1 cellular context compared by ENCODE assay signal in the genomic region with DNA sequence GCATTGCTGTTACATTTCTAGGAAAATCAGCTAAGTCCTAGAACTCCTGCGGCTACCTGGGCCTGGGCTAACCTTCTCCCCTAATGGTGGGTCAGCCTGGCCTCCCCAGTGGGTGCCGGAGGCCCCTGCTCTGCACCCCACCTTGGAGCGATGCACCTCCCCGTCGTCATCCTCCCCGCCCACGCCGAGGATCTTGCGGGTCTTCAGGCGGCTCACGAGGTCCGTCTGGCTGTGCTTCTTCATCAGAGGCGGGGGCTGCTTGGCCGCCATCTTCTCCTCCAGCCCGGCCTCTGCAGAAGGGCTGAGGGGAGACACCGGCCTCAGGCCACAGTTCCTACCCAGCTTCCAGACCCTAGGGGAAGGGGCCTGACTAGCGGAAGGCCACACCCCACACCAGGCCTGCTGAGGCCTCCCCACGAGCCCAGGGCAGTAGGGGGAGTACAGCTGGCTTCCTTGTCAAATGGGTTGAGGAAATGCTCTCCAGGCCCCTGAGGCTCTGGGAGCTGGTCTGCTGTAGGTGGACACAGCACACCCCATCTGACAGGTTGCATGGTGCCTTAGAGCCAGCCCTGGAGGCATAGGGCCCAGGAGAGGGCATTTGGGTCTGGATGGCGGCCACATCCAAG.
TF ChIP-seq lines count a peak whose summit lies in the region.

No MANE protein-coding gene starts in this region.

TF ChIP-seq in H1, 55 proteins besides CTCF, POLR2A, EP300 and RAD21 (continued from another document):
- TF ChIP-seq KDM5A (IDR thresholded peaks at IDR 0.05; ENCODE audit: low read length) (no peak), POLR2AphosphoS5 (IDR thresholded peaks at IDR 0.05; ENCODE audit: low read depth, low read length) (no peak), MAFK (IDR thresholded peaks at IDR 0.05; ENCODE audit: low read depth, low read length) (no peak), BACH1 (IDR thresholded peaks at IDR 0.05; ENCODE audit: low read length) (no peak), RNF2 (IDR thresholded peaks at IDR 0.05; ENCODE audit: borderline replicate concordance, low read depth, low read length, missing control alignments, poor library complexity, severe bottlenecking) (no peak), HDAC2 (IDR thresholded peaks at IDR 0.05; ENCODE audit: borderline replicate concordance in 1 of 2, low read depth in 2 of 2, low read length in 2 of 2) (no peak)
- TF ChIP-seq, protein P1, sequence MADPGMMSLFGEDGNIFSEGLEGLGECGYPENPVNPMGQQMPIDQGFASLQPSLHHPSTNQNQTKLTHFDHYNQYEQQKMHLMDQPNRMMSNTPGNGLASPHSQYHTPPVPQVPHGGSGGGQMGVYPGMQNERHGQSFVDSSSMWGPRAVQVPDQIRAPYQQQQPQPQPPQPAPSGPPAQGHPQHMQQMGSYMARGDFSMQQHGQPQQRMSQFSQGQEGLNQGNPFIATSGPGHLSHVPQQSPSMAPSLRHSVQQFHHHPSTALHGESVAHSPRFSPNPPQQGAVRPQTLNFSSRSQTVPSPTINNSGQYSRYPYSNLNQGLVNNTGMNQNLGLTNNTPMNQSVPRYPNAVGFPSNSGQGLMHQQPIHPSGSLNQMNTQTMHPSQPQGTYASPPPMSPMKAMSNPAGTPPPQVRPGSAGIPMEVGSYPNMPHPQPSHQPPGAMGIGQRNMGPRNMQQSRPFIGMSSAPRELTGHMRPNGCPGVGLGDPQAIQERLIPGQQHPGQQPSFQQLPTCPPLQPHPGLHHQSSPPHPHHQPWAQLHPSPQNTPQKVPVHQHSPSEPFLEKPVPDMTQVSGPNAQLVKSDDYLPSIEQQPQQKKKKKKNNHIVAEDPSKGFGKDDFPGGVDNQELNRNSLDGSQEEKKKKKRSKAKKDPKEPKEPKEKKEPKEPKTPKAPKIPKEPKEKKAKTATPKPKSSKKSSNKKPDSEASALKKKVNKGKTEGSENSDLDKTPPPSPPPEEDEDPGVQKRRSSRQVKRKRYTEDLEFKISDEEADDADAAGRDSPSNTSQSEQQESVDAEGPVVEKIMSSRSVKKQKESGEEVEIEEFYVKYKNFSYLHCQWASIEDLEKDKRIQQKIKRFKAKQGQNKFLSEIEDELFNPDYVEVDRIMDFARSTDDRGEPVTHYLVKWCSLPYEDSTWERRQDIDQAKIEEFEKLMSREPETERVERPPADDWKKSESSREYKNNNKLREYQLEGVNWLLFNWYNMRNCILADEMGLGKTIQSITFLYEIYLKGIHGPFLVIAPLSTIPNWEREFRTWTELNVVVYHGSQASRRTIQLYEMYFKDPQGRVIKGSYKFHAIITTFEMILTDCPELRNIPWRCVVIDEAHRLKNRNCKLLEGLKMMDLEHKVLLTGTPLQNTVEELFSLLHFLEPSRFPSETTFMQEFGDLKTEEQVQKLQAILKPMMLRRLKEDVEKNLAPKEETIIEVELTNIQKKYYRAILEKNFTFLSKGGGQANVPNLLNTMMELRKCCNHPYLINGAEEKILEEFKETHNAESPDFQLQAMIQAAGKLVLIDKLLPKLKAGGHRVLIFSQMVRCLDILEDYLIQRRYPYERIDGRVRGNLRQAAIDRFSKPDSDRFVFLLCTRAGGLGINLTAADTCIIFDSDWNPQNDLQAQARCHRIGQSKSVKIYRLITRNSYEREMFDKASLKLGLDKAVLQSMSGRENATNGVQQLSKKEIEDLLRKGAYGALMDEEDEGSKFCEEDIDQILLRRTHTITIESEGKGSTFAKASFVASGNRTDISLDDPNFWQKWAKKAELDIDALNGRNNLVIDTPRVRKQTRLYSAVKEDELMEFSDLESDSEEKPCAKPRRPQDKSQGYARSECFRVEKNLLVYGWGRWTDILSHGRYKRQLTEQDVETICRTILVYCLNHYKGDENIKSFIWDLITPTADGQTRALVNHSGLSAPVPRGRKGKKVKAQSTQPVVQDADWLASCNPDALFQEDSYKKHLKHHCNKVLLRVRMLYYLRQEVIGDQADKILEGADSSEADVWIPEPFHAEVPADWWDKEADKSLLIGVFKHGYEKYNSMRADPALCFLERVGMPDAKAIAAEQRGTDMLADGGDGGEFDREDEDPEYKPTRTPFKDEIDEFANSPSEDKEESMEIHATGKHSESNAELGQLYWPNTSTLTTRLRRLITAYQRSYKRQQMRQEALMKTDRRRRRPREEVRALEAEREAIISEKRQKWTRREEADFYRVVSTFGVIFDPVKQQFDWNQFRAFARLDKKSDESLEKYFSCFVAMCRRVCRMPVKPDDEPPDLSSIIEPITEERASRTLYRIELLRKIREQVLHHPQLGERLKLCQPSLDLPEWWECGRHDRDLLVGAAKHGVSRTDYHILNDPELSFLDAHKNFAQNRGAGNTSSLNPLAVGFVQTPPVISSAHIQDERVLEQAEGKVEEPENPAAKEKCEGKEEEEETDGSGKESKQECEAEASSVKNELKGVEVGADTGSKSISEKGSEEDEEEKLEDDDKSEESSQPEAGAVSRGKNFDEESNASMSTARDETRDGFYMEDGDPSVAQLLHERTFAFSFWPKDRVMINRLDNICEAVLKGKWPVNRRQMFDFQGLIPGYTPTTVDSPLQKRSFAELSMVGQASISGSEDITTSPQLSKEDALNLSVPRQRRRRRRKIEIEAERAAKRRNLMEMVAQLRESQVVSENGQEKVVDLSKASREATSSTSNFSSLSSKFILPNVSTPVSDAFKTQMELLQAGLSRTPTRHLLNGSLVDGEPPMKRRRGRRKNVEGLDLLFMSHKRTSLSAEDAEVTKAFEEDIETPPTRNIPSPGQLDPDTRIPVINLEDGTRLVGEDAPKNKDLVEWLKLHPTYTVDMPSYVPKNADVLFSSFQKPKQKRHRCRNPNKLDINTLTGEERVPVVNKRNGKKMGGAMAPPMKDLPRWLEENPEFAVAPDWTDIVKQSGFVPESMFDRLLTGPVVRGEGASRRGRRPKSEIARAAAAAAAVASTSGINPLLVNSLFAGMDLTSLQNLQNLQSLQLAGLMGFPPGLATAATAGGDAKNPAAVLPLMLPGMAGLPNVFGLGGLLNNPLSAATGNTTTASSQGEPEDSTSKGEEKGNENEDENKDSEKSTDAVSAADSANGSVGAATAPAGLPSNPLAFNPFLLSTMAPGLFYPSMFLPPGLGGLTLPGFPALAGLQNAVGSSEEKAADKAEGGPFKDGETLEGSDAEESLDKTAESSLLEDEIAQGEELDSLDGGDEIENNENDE (IDR thresholded peaks at IDR 0.05; ENCODE audit: insufficient replicate concordance, low read length): no peak
